In the genomic region with DNA sequence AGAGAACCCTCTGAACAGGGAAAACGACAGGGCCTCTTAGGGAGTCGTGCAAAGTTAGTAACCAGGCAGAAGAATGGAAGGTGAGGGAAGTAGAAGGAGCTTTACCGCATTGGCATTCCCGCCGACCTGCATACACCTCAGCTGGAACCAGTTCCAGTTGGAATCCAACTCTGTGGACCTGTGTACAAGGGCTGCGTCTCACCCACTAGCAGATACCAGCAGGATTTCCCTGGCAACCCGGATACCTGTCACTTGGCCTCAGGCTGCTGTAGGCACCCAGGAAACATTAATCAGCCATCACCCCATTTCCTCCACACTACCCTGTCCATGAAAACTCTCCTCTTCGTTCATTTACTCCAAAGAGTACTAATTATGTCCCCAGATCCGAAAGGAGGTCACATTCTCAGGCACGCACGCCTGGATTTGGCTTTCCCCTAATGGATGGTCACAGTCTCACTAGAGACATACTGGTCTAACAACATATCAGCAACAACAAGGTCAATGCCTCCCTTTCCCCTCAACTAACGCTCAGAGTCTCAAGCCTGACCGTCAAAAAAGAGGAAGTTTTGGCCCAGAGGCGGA, we compare ENCODE assay signal across 1 cellular context.
TF ChIP-seq lines count a peak whose summit lies in the region.

No MANE protein-coding gene starts in this region.

TF ChIP-seq in H1, 55 proteins besides CTCF, POLR2A, EP300 and RAD21:
- TF ChIP-seq TBP (IDR thresholded peaks at IDR 0.05; ENCODE audit: low read depth, low read length) = no peak
